9 cellular contexts compared by ENCODE assay signal in genomic region chr4:186693159-186693815, GRCh38. TPM values are rescaled to one million over a fixed set of nuclear protein-coding genes. Genes with fewer than 3 reads are reported as not detected.
A peak's percentile ranks its signal among the peaks of the same experiment; 100 is the strongest.
DNase-seq lines count a peak whose midpoint lies in the region; ATAC-seq and TF ChIP-seq lines count a peak whose summit lies in the region.
"Had no signal": no experiment of that assay in that cellular context is flagged by ENCODE, and none has a peak within 500 bp of the region (broad histone marks: within the 10 kb centered on the region; RNA-seq: fewer than 3 reads in every experiment).

No MANE protein-coding gene starts in this region.

- peaks cover 31% of the 10 kb centered on the region for H3K4me1 Mint-ChIP-seq in MCF 10A (ENCODE audit: insufficient read depth, unreplicated experiment)
- H3K4me1 Mint-ChIP-seq in activated CD4-positive, alpha-beta memory T cell treated with anti-CD3 and anti-CD28 coated beads for 36 hours (ENCODE audit: low read depth) = no peaks in the 10 kb centered on the region

- TF ChIP-seq CTCF in MCF 10A (IDR thresholded peaks at IDR 0.05; ENCODE audit: unreplicated experiment) (no peak), upper lobe of right lung (IDR thresholded peaks at IDR 0.05) (no peak)

- H3K36me3 Mint-ChIP-seq in MCF 10A (ENCODE audit: insufficient read depth, unreplicated experiment) = peaks cover 27% of the 10 kb centered on the region
- H3K36me3 Mint-ChIP-seq in activated CD4-positive, alpha-beta memory T cell treated with anti-CD3 and anti-CD28 coated beads for 36 hours = no peaks in the 10 kb centered on the region

- no peak overlapping the region for H3K4me3 ChIP-seq in upper lobe of right lung

- intact Hi-C loops in MCF 10A (cut with micrococcal nuclease) = no loop called here
- intact Hi-C loops in upper lobe of right lung (cut with DNase I) = no loop called here
- intact Hi-C loops in activated CD4-positive, alpha-beta memory T cell treated with anti-CD3 and anti-CD28 coated beads for 36 hours (cut with micrococcal nuclease) = no loop called here

- CTCF ChIA-PET in MCF 10A (lab: Yijun Ruan, JAX) = interaction anchor here (0.6 to 1.0 kb wide), 4 partner anchors 23 to 34 kb away, joined by 3 to 4 read pairs (median 3); no protein-coding TSS in a partner anchor
- CTCF ChIA-PET in activated CD4-positive, alpha-beta memory T cell treated with anti-CD3 and anti-CD28 coated beads for 36 hours (lab: Charles Lee) = no interaction called here

- H3K9me3 ChIP-seq in upper lobe of right lung = no peaks in the 10 kb centered on the region

- H3K4me1 ChIP-seq in upper lobe of right lung = peaks cover 7% of the 10 kb centered on the region

- H3K27me3 Mint-ChIP-seq in MCF 10A (ENCODE audit: insufficient read depth, unreplicated experiment) = no peaks in the 10 kb centered on the region
- peaks cover 4% of the 10 kb centered on the region for H3K27me3 Mint-ChIP-seq in activated CD4-positive, alpha-beta memory T cell treated with anti-CD3 and anti-CD28 coated beads for 36 hours

- H3K36me3 ChIP-seq in upper lobe of right lung = no peaks in the 10 kb centered on the region

- ATAC-seq in upper lobe of right lung = peak; percentile 86
- no peak for ATAC-seq in GM21381 (IDR thresholded peaks at IDR 0.05; ENCODE audit: unreplicated experiment)
- ATAC-seq in HG03571 (IDR thresholded peaks at IDR 0.05; ENCODE audit: unreplicated experiment) = no peak

- no peak overlapping the region for H3K27ac ChIP-seq in upper lobe of right lung
- H3K27ac ChIP-seq: VCaP had no signal

- no peaks in the 10 kb centered on the region for H3K27me3 ChIP-seq in upper lobe of right lung

- POLR2A ChIA-PET in MCF 10A (lab: Yijun Ruan, JAX) = interaction anchor here (1.1 to 2.6 kb wide), 9 partner anchors 8 to 30 kb away, joined by 3 to 11 read pairs (median 6); partner anchors contain the start of gene FAT1
- POLR2A ChIA-PET in activated CD4-positive, alpha-beta memory T cell treated with anti-CD3 and anti-CD28 coated beads for 36 hours (lab: Charles Lee) = no interaction called here

- peak; percentile 0 for DNase-seq in NCI-H2107 (lab: John Stamatoyannopoulos, UW)
- no peak for DNase-seq in NCI-H2107 treated with DMSO at 0.1 percent for 48 hours (lab: John Stamatoyannopoulos, UW; ENCODE audit: unreplicated experiment)
- peak; percentile 92 for DNase-seq in MCF 10A (ENCODE audit: unreplicated experiment)
- DNase-seq in kidney glomerular epithelial cell (lab: John Stamatoyannopoulos, UW) = peak; percentile 71
- peak; percentile 78 for DNase-seq in upper lobe of right lung
- no peak for DNase-seq in activated CD4-positive, alpha-beta memory T cell treated with anti-CD3 and anti-CD28 coated beads for 36 hours

- no TSS peak for BruUV-seq in MCF 10A (replicated peaks; lab: Mats Ljungman, UMichigan)

- peak overlapping the region; percentile 47 for H3K27ac Mint-ChIP-seq in MCF 10A (ENCODE audit: low read depth, unreplicated experiment)
- H3K27ac Mint-ChIP-seq in activated CD4-positive, alpha-beta memory T cell treated with anti-CD3 and anti-CD28 coated beads for 36 hours = no peak overlapping the region

- H3K4me3 Mint-ChIP-seq in MCF 10A (ENCODE audit: unreplicated experiment) = peak overlapping the region; percentile 21
- no peak overlapping the region for H3K4me3 Mint-ChIP-seq in activated CD4-positive, alpha-beta memory T cell treated with anti-CD3 and anti-CD28 coated beads for 36 hours

- no peaks in the 10 kb centered on the region for H3K9me3 Mint-ChIP-seq in MCF 10A (ENCODE audit: unreplicated experiment)
- peaks cover 9% of the 10 kb centered on the region for H3K9me3 Mint-ChIP-seq in activated CD4-positive, alpha-beta memory T cell treated with anti-CD3 and anti-CD28 coated beads for 36 hours

RNA-seq across cellular contexts. Expression of gene FAT1, which starts 30.4 kb away (rescaled TPM):
- total RNA-seq in MCF 10A (2022) (132 and 165 TPM in 2 replicates), upper lobe of right lung (84.3 TPM)
- total RNA-seq in activated CD4-positive, alpha-beta memory T cell treated with anti-CD3 and anti-CD28 coated beads for 36 hours = not detected

Comparison
In these comparisons a context has a peak if more than half of its experiments do, and no peak if none do; other contexts are left out.
1. DNase-seq: peak in NCI-H2107 (single experiment), MCF 10A (single experiment), kidney glomerular epithelial cell (single experiment) and upper lobe of right lung (single experiment); none in NCI-H2107 treated with DMSO at 0.1 percent for 48 hours (single experiment) and activated CD4-positive, alpha-beta memory T cell treated with anti-CD3 and anti-CD28 coated beads for 36 hours (single experiment).
2. RNA of gene FAT1, which starts 30.4 kb away (total RNA-seq): 132 to 165 TPM in MCF 10A and 84.3 TPM in upper lobe of right lung (single experiment); not detected in activated CD4-positive, alpha-beta memory T cell treated with anti-CD3 and anti-CD28 coated beads for 36 hours; every median in the first group is over 10 times any median in the second.